Comparison of ENCODE assay signal across 28 cellular contexts in the genomic region with DNA sequence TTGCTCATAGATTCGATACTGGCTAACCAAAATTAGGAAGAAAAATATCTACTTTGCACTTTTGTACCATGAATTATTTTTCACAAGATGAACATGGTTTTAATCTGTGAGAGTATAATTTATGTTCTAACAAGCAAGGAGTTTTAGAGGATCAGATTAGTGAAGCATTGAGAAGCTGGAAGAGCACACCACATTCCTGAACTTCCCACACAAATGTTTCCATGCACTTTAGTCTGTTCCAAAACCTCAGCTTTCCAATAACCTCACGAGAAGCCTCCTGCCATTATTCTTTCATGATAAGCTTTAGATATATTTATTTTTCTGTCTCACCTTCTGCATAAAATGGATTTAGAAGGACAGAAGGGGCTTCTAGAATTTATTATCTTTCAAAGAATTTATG.
DNase-seq lines count a peak whose midpoint lies in the region; ATAC-seq and TF ChIP-seq lines count a peak whose summit lies in the region.
"Had no signal": no experiment of that assay in that cellular context is flagged by ENCODE, and none has a peak within 500 bp of the region (broad histone marks: within the 10 kb centered on the region; RNA-seq: fewer than 3 reads in every experiment).

No MANE protein-coding gene starts in this region.

- no peaks in the 10 kb centered on the region for H3K36me3 Mint-ChIP-seq in nephron (ENCODE audit: low read depth)
- no peaks in the 10 kb centered on the region for H3K36me3 Mint-ChIP-seq in activated T-cell treated with anti-CD3 and anti-CD28 coated beads, Interleukin-2, amount 50 U/mL, for 24 hours (ENCODE audit: low read depth)
- no peaks in the 10 kb centered on the region for H3K36me3 Mint-ChIP-seq in activated CD8-positive, alpha-beta T cell treated with anti-CD3 and anti-CD28 coated beads, Interleukin-2, amount 10 ng/mL, durations not matched to agents 7 days and 5 days (ENCODE audit: low read depth)
- H3K36me3 Mint-ChIP-seq: stimulated activated effector memory CD8-positive, alpha-beta T cell treated with anti-CD3 and anti-CD28 coated beads, Interleukin-12 subunit alpha, Interleukin-12 subunit beta, amount 100 ng/mL, for 72 hours; type B pancreatic cell had no signal

- H3K36me3 ChIP-seq in adipocyte (ENCODE audit: control insufficient read depth, insufficient read depth, low read length, severe bottlenecking): no peaks in the 10 kb centered on the region

- no peak overlapping the region for H3K9ac ChIP-seq in adipocyte (ENCODE audit: low read length)

- no peak for ATAC-seq in stimulated activated naive CD8-positive, alpha-beta T cell treated with anti-CD3 and anti-CD28 coated beads, Interleukin-15, Interleukin-2, amounts not matched to agents 100 U/mL and 50 U/mL, for 24 hours
- no peak for ATAC-seq in activated CD8-positive, alpha-beta T cell treated with anti-CD3 and anti-CD28 coated beads, Interleukin-2, amount 10 ng/mL, durations not matched to agents 7 days and 5 days
- ATAC-seq: activated naive CD4-positive, alpha-beta T cell treated with anti-CD3 and anti-CD28 coated beads, Interleukin-2, amount 50 U/mL, for 72 hours; naive thymus-derived CD8-positive, alpha-beta T cell; psoas muscle; stimulated activated effector memory CD8-positive, alpha-beta T cell treated with anti-CD3 and anti-CD28 coated beads, Interleukin-12 subunit alpha, Interleukin-12 subunit beta, amount 100 ng/mL, for 72 hours had no signal

- POLR2A ChIA-PET in activated CD8-positive, alpha-beta T cell treated with anti-CD3 and anti-CD28 coated beads, Interleukin-2, amount 10 ng/mL, durations not matched to agents 7 days and 5 days (lab: Charles Lee): no interaction called here

- no peaks in the 10 kb centered on the region for H3K27me3 Mint-ChIP-seq in nephron (ENCODE audit: low read depth)
- H3K27me3 Mint-ChIP-seq in activated T-cell treated with anti-CD3 and anti-CD28 coated beads, Interleukin-2, amount 50 U/mL, for 24 hours: no peaks in the 10 kb centered on the region
- H3K27me3 Mint-ChIP-seq in activated CD8-positive, alpha-beta T cell treated with anti-CD3 and anti-CD28 coated beads, Interleukin-2, amount 10 ng/mL, durations not matched to agents 7 days and 5 days (ENCODE audit: low read depth): no peaks in the 10 kb centered on the region
- H3K27me3 Mint-ChIP-seq: CD4-positive, alpha-beta T cell; naive thymus-derived CD8-positive, alpha-beta T cell; type B pancreatic cell had no signal

- H3K4me3 ChIP-seq in AG09309 (ENCODE audit: control insufficient read depth, low read depth, low read length): no peak overlapping the region
- H3K4me3 ChIP-seq in adipocyte (ENCODE audit: low read length): no peak overlapping the region
- H3K4me3 ChIP-seq in fibroblast of mammary gland (ENCODE audit: control insufficient read depth, low read depth, low read length): no peak overlapping the region
- H3K4me3 ChIP-seq: psoas muscle had no signal

- no peaks in the 10 kb centered on the region for H3K9me3 ChIP-seq in adipocyte (ENCODE audit: control insufficient read depth, low read length)
- H3K9me3 ChIP-seq: psoas muscle had no signal

- peaks cover 15% of the 10 kb centered on the region for H3K4me1 ChIP-seq in adipocyte (ENCODE audit: control insufficient read depth, insufficient read depth, low read length)
- H3K4me1 ChIP-seq: psoas muscle had no signal

- no peak overlapping the region for H3K4me3 Mint-ChIP-seq in nephron
- no peak overlapping the region for H3K4me3 Mint-ChIP-seq in activated T-cell treated with anti-CD3 and anti-CD28 coated beads, Interleukin-2, amount 50 U/mL, for 24 hours
- no peak overlapping the region for H3K4me3 Mint-ChIP-seq in activated CD8-positive, alpha-beta T cell treated with anti-CD3 and anti-CD28 coated beads, Interleukin-2, amount 10 ng/mL, durations not matched to agents 7 days and 5 days
- H3K4me3 Mint-ChIP-seq: CD4-positive, alpha-beta T cell; naive thymus-derived CD8-positive, alpha-beta T cell; stimulated activated effector memory CD8-positive, alpha-beta T cell treated with anti-CD3 and anti-CD28 coated beads, Interleukin-12 subunit alpha, Interleukin-12 subunit beta, amount 100 ng/mL, for 72 hours; type B pancreatic cell had no signal

- CTCF ChIA-PET in activated CD8-positive, alpha-beta T cell treated with anti-CD3 and anti-CD28 coated beads, Interleukin-2, amount 10 ng/mL, durations not matched to agents 7 days and 5 days (lab: Charles Lee): no interaction called here

- TF ChIP-seq CTCF in AG09309 (IDR thresholded peaks at IDR 0.05; ENCODE audit: control insufficient read depth, insufficient read depth, low read depth, low read length, missing control alignments) (no peak), fibroblast of mammary gland (conservative IDR thresholded peaks at IDR 0.05; ENCODE audit: control insufficient read depth, insufficient read depth, low read depth, low read length) (no peak), nephron (IDR thresholded peaks at IDR 0.05; ENCODE audit: unreplicated experiment in 3 of 3) (no peak)

- peak; percentile 8 for DNase-seq in AG09309 (ENCODE audit: low read depth)
- peak; percentile 46 for DNase-seq in adipocyte (ENCODE audit: low read depth)
- DNase-seq in fibroblast of mammary gland (ENCODE audit: low read depth): peak; percentile 37
- DNase-seq in stimulated activated naive CD8-positive, alpha-beta T cell treated with anti-CD3 and anti-CD28 coated beads, Interleukin-15, Interleukin-2, amounts not matched to agents 100 U/mL and 50 U/mL, for 24 hours: no peak
- no peak for DNase-seq in activated T-cell treated with anti-CD3 and anti-CD28 coated beads, Interleukin-2, amount 50 U/mL, for 24 hours
- DNase-seq in stimulated activated naive CD4-positive, alpha-beta T cell treated with Interleukin-2 at 50 U/mL for 16 hours (lab: John Stamatoyannopoulos, UW): no peak
- no peak for DNase-seq in activated CD8-positive, alpha-beta T cell treated with anti-CD3 and anti-CD28 coated beads, Interleukin-2, amount 10 ng/mL, durations not matched to agents 7 days and 5 days
- DNase-seq: 8988T; activated T-cell treated with anti-CD3 and anti-CD28 coated beads for 4 hours; AML-193; anterior cingulate cortex; caudate nucleus; CD4-positive, alpha-beta T cell; EL; glutamatergic neuron; naive thymus-derived CD8-positive, alpha-beta T cell; NCI-H1092; NCI-H187 treated with DMSO at 0.1 percent for 48 hours; NCI-H510A treated with DMSO at 0.1 percent for 48 hours; nucleus accumbens; psoas muscle; stimulated activated CD4-positive, alpha-beta T cell treated with anti-CD3 and anti-CD28 coated beads, Interleukin-15, amount 100 ng/mL, for 24 hours; SW 1271; T-helper 9 cell had no signal

- peaks cover 6% of the 10 kb centered on the region for H3K9me3 Mint-ChIP-seq in nephron
- peaks cover 18% of the 10 kb centered on the region for H3K9me3 Mint-ChIP-seq in activated T-cell treated with anti-CD3 and anti-CD28 coated beads, Interleukin-2, amount 50 U/mL, for 24 hours
- peaks cover 5% of the 10 kb centered on the region for H3K9me3 Mint-ChIP-seq in activated CD8-positive, alpha-beta T cell treated with anti-CD3 and anti-CD28 coated beads, Interleukin-2, amount 10 ng/mL, durations not matched to agents 7 days and 5 days (ENCODE audit: insufficient read depth)
- H3K9me3 Mint-ChIP-seq: type B pancreatic cell had no signal

- peaks cover 37% of the 10 kb centered on the region for H3K4me1 Mint-ChIP-seq in nephron
- H3K4me1 Mint-ChIP-seq in activated T-cell treated with anti-CD3 and anti-CD28 coated beads, Interleukin-2, amount 50 U/mL, for 24 hours (ENCODE audit: low read depth): no peaks in the 10 kb centered on the region
- H3K4me1 Mint-ChIP-seq in activated CD8-positive, alpha-beta T cell treated with anti-CD3 and anti-CD28 coated beads, Interleukin-2, amount 10 ng/mL, durations not matched to agents 7 days and 5 days (ENCODE audit: low read depth): no peaks in the 10 kb centered on the region
- H3K4me1 Mint-ChIP-seq: stimulated activated effector memory CD8-positive, alpha-beta T cell treated with anti-CD3 and anti-CD28 coated beads, Interleukin-12 subunit alpha, Interleukin-12 subunit beta, amount 100 ng/mL, for 72 hours had no signal

- H3K27ac Mint-ChIP-seq in nephron: peak overlapping the region; percentile 53 to 84 (median 54)
- H3K27ac Mint-ChIP-seq in activated T-cell treated with anti-CD3 and anti-CD28 coated beads, Interleukin-2, amount 50 U/mL, for 24 hours: no peak overlapping the region
- H3K27ac Mint-ChIP-seq in activated CD8-positive, alpha-beta T cell treated with anti-CD3 and anti-CD28 coated beads, Interleukin-2, amount 10 ng/mL, durations not matched to agents 7 days and 5 days: no peak overlapping the region
- H3K27ac Mint-ChIP-seq: activated naive CD4-positive, alpha-beta T cell treated with anti-CD3 and anti-CD28 coated beads, Interleukin-2, amount 50 U/mL, for 72 hours; CD4-positive, alpha-beta T cell; naive thymus-derived CD8-positive, alpha-beta T cell; stimulated activated effector memory CD8-positive, alpha-beta T cell treated with anti-CD3 and anti-CD28 coated beads, Interleukin-12 subunit alpha, Interleukin-12 subunit beta, amount 100 ng/mL, for 72 hours; type B pancreatic cell had no signal

- H3K27me3 ChIP-seq in adipocyte (replicated peaks; ENCODE audit: control insufficient read depth, insufficient read depth, low read length): no peaks in the 10 kb centered on the region

Comparison
In these comparisons a context has a peak if more than half of its experiments do, and no peak if none do; other contexts are left out.
1. DNase-seq: peak in AG09309 (single experiment), adipocyte (single experiment) and fibroblast of mammary gland (single experiment); none in stimulated activated naive CD8-positive, alpha-beta T cell treated with anti-CD3 and anti-CD28 coated beads, Interleukin-15, Interleukin-2, amounts not matched to agents 100 U/mL and 50 U/mL, for 24 hours (single experiment), activated T-cell treated with anti-CD3 and anti-CD28 coated beads, Interleukin-2, amount 50 U/mL, for 24 hours (single experiment), stimulated activated naive CD4-positive, alpha-beta T cell treated with Interleukin-2 at 50 U/mL for 16 hours (single experiment) and activated CD8-positive, alpha-beta T cell treated with anti-CD3 and anti-CD28 coated beads, Interleukin-2, amount 10 ng/mL, durations not matched to agents 7 days and 5 days (single experiment).
2. H3K27ac Mint-ChIP-seq: peak in nephron (3 of 3); none in activated T-cell treated with anti-CD3 and anti-CD28 coated beads, Interleukin-2, amount 50 U/mL, for 24 hours (single experiment) and activated CD8-positive, alpha-beta T cell treated with anti-CD3 and anti-CD28 coated beads, Interleukin-2, amount 10 ng/mL, durations not matched to agents 7 days and 5 days (single experiment).